ENCODE assay signal across 8 cellular contexts in the genomic region with DNA sequence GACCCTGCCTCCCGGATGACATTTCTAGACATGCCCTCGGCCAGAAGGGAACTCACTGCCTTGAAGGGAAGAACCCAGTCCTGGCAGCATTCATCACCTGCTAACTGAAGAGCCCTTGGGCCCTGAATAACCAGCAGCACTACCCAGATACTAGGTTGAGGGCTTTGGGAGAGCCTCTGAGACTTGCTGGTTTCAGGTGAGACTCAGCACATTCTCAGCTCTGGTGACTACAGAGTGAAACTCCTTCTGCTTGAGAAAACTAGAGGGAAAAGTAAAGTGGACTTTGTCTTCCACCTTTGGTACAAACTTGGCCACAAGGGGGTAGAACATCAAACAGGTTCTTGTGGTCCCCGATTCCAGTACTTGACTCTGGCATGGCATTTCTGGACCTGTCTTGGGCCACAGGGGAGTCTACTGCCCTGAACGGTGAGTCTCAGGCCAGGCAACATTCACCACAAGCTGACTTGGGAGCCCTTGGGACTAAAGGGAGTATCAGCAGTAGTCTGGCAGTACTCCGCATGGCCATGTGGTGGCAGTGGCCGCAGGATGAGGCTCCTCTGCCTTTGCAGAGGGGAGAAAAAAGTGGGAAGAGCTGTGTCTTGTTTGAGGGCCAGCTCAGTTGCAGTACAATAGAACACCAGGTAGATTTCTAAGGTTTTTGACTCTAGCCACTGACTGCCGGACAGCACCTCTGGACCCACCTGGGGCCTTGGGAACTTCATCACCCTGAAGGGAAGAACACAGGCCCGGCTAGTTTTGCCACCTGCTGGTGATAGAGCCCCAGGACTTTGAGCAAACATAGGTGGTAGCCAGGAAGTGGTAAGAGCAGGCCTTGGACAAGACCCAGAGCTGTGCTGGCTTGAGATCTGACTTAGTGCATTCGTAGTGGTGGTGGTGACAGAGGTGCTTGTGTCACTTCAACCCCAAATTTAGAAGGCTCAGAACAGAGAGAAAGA.
DNase-seq lines count a peak whose midpoint lies in the region; ATAC-seq and TF ChIP-seq lines count a peak whose summit lies in the region.

No MANE protein-coding gene starts in this region.

- H4K12ac ChIP-seq in trophoblast cell (ENCODE audit: low read depth, low read length): no peak overlapping the region

- peak; percentile 8 for DNase-seq in activated CD4-positive, alpha-beta T cell treated with anti-CD3 and anti-CD28 coated beads for 48 hours
- no peak for DNase-seq in activated CD4-positive, alpha-beta T cell treated with anti-CD3 and anti-CD28 coated beads, Interleukin-2, amount 10 ng/mL, durations not matched to agents 7 days and 5 days
- DNase-seq in NAMALWA (ENCODE audit: low spot score): peak; percentile 10
- DNase-seq in choroid plexus epithelial cell (ENCODE audit: low read depth): peak; percentile 23
- peak; percentile 6 to 24 for DNase-seq in trophoblast cell
- DNase-seq in GF-D8 (lab: John Stamatoyannopoulos, UW): no peak

- H3K14ac ChIP-seq in trophoblast cell (ENCODE audit: low read length): no peak overlapping the region

- no peaks in the 10 kb centered on the region for H3K36me3 Mint-ChIP-seq in activated CD4-positive, alpha-beta T cell treated with anti-CD3 and anti-CD28 coated beads, Interleukin-2, amount 10 ng/mL, durations not matched to agents 7 days and 5 days (ENCODE audit: low read depth)

- H4K8ac ChIP-seq in trophoblast cell (ENCODE audit: low read depth, low read length): no peak overlapping the region

- H3K4me1 ChIP-seq in trophoblast cell (ENCODE audit: control insufficient read depth in 1 of 2, insufficient read depth in 2 of 2, low read length in 2 of 2): no peaks in the 10 kb centered on the region
- H3K4me1 ChIP-seq in gastroesophageal sphincter: no peaks in the 10 kb centered on the region

- no peaks in the 10 kb centered on the region for H3K4me1 Mint-ChIP-seq in activated CD4-positive, alpha-beta T cell treated with anti-CD3 and anti-CD28 coated beads, Interleukin-2, amount 10 ng/mL, durations not matched to agents 7 days and 5 days

- H2BK5ac ChIP-seq in trophoblast cell (ENCODE audit: low read depth, low read length, poor library complexity): no peak overlapping the region

- no peak for TF ChIP-seq POLR2A in gastroesophageal sphincter (IDR thresholded peaks at IDR 0.05)

- no peak for TF ChIP-seq EP300 in gastroesophageal sphincter (IDR thresholded peaks at IDR 0.05)

- CTCF ChIA-PET in activated CD4-positive, alpha-beta T cell treated with anti-CD3 and anti-CD28 coated beads, Interleukin-2, amount 10 ng/mL, durations not matched to agents 7 days and 5 days (lab: Charles Lee): no interaction called here

- no peak overlapping the region for H4K91ac ChIP-seq in trophoblast cell (ENCODE audit: low read depth, low read length)

- TF ChIP-seq CTCF in choroid plexus epithelial cell (conservative IDR thresholded peaks at IDR 0.05; ENCODE audit: low read depth, low read length): peak; percentile 54
- no peak for TF ChIP-seq CTCF in gastroesophageal sphincter (IDR thresholded peaks at IDR 0.05)

- H2AK5ac ChIP-seq in trophoblast cell (ENCODE audit: low read length): no peak overlapping the region

- no peak overlapping the region for H2BK12ac ChIP-seq in trophoblast cell (ENCODE audit: low read length)

- no peak overlapping the region for H3K4me3 Mint-ChIP-seq in activated CD4-positive, alpha-beta T cell treated with anti-CD3 and anti-CD28 coated beads, Interleukin-2, amount 10 ng/mL, durations not matched to agents 7 days and 5 days

- no CpG with 5 or more reads among the region's 9 CpGs for WGBS in trophoblast cell (ENCODE audit: extremely low coverage, insufficient coverage, insufficient read length)
- 67 to 80% methylated on average over 1 to 2 of the region's 9 CpGs for WGBS in gastroesophageal sphincter (ENCODE audit: low coverage in 1 of 2), 2 donors

- no peak overlapping the region for H2AFZ ChIP-seq in trophoblast cell (ENCODE audit: insufficient read depth, low read length, poor library complexity)

- H3K4me2 ChIP-seq in trophoblast cell (ENCODE audit: low read length): no peak overlapping the region

- H3K36me3 ChIP-seq in trophoblast cell (ENCODE audit: control insufficient read depth in 1 of 2, insufficient read depth in 2 of 2, low read length in 2 of 2) (no peaks in the 10 kb centered on the region), gastroesophageal sphincter (no peaks in the 10 kb centered on the region)

- no peak for ATAC-seq in gastroesophageal sphincter
- ATAC-seq in GM21367 (IDR thresholded peaks at IDR 0.05; ENCODE audit: unreplicated experiment): no peak

- H3K27me3 ChIP-seq in trophoblast cell (ENCODE audit: insufficient read depth, low read length): no peaks in the 10 kb centered on the region
- no peaks in the 10 kb centered on the region for H3K27me3 ChIP-seq in gastroesophageal sphincter

- H3K9ac ChIP-seq in trophoblast cell (ENCODE audit: low read length): no peak overlapping the region

- no peak overlapping the region for H3K4ac ChIP-seq in trophoblast cell (ENCODE audit: low read depth, low read length)

- H3K27ac ChIP-seq in trophoblast cell (ENCODE audit: low read depth, low read length): no peak overlapping the region
- H3K27ac ChIP-seq in gastroesophageal sphincter: no peak overlapping the region

- no peaks in the 10 kb centered on the region for H3K79me1 ChIP-seq in trophoblast cell (ENCODE audit: low read length)

- no peaks in the 10 kb centered on the region for H3K27me3 Mint-ChIP-seq in activated CD4-positive, alpha-beta T cell treated with anti-CD3 and anti-CD28 coated beads, Interleukin-2, amount 10 ng/mL, durations not matched to agents 7 days and 5 days

- H3K27ac Mint-ChIP-seq in activated CD4-positive, alpha-beta T cell treated with anti-CD3 and anti-CD28 coated beads, Interleukin-2, amount 10 ng/mL, durations not matched to agents 7 days and 5 days: no peak overlapping the region

- H3K9me3 Mint-ChIP-seq in activated CD4-positive, alpha-beta T cell treated with anti-CD3 and anti-CD28 coated beads, Interleukin-2, amount 10 ng/mL, durations not matched to agents 7 days and 5 days: no peaks in the 10 kb centered on the region

- POLR2A ChIA-PET in activated CD4-positive, alpha-beta T cell treated with anti-CD3 and anti-CD28 coated beads, Interleukin-2, amount 10 ng/mL, durations not matched to agents 7 days and 5 days (lab: Charles Lee): no interaction called here

- H3K9me3 ChIP-seq in trophoblast cell (ENCODE audit: insufficient read depth, low read depth, low read length): no peaks in the 10 kb centered on the region
- no peaks in the 10 kb centered on the region for H3K9me3 ChIP-seq in gastroesophageal sphincter

- H3K18ac ChIP-seq in trophoblast cell (ENCODE audit: low read length): no peak overlapping the region

- H3K79me2 ChIP-seq in trophoblast cell (ENCODE audit: control insufficient read depth, insufficient read depth, low read length, poor library complexity): no peaks in the 10 kb centered on the region

- no peak overlapping the region for H2BK120ac ChIP-seq in trophoblast cell (ENCODE audit: insufficient read depth, low read length, poor library complexity)

- H3K4me3 ChIP-seq in choroid plexus epithelial cell (ENCODE audit: low read depth, low read length): no peak overlapping the region
- no peak overlapping the region for H3K4me3 ChIP-seq in trophoblast cell (ENCODE audit: low read depth, low read length)
- no peak overlapping the region for H3K4me3 ChIP-seq in gastroesophageal sphincter

- H3K23ac ChIP-seq in trophoblast cell (ENCODE audit: low read length): no peak overlapping the region

Comparison
In these comparisons a context has a peak if more than half of its experiments do, and no peak if none do; other contexts are left out.
1. DNase-seq: peak in activated CD4-positive, alpha-beta T cell treated with anti-CD3 and anti-CD28 coated beads for 48 hours (single experiment), NAMALWA (single experiment), choroid plexus epithelial cell (single experiment) and trophoblast cell (2 of 2); none in activated CD4-positive, alpha-beta T cell treated with anti-CD3 and anti-CD28 coated beads, Interleukin-2, amount 10 ng/mL, durations not matched to agents 7 days and 5 days (single experiment) and GF-D8 (single experiment).